ENCODE assay signal across 18 cellular contexts in the genomic region with DNA sequence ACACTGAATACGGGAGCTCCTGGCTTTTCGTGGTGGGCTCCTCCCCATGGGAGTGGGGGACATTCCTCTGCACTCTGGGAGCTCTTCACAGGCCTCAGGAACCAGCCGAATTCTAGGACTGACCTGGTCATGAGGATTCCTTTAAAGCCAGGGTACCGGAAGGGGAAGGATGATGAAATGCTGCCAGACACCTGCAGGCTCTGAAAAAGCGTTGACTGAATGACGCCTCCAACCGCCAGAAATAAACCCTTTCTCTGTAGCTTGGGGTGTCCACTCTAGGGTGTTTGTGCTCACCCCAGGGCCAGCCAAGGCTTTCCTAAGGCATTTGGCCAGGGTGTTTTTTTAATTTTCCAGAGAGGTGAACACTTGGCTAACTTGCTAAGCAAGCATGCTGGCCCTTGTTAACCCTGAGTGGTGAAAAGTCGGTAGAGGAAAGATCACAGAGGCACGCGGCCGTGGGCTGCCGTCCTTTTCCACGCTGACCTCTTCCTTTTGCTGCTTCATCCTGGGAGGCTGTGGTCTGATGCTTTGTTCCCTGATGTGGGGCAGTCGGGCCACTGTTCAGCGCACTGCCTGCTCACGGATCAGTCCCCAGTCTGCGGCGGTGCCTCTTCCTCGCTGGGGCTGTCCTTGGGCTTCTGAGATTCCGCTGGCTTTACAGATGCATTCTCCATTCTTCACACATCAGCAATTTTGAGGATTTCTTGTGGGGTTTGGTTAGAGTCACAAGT. TPM values are rescaled to one million over a fixed set of nuclear protein-coding genes. Genes with fewer than 3 reads are reported as not detected.
DNase-seq lines count a peak whose midpoint lies in the region; ATAC-seq and TF ChIP-seq lines count a peak whose summit lies in the region.
"Had no signal": no experiment of that assay in that cellular context is flagged by ENCODE, and none has a peak within 500 bp of the region (broad histone marks: within the 10 kb centered on the region; RNA-seq: fewer than 3 reads in every experiment).

No MANE protein-coding gene starts in this region.

- WGBS in esophagus, 2 donors, result 65 to 73% methylated on average over 20 of the region's 20 CpGs
- WGBS in thyroid gland, 2 donors, result 33 to 56% methylated on average over 20 of the region's 20 CpGs

- no peaks in the 10 kb centered on the region for H3K27me3 ChIP-seq in esophagus (ENCODE audit: control insufficient read depth in 1 of 2, insufficient read depth in 2 of 2, low read length in 2 of 2)
- no peaks in the 10 kb centered on the region for H3K27me3 ChIP-seq in thyroid gland
- H3K27me3 ChIP-seq: cardiac muscle cell, dorsolateral prefrontal cortex had no signal

- peak overlapping the region; percentile 6 for H3K4me3 Mint-ChIP-seq in neural crest cell
- no peak overlapping the region for H3K4me3 Mint-ChIP-seq in activated T-helper 1 cell treated with anti-CD3 and anti-CD28 coated beads, Interleukin-12 subunit alpha, Interleukin-12 subunit beta, Interleukin-2, Interleukin-4 antibody, amounts not matched to agents 30 ng/mL and 10 ng/mL and 1 ng/mL, durations not matched to agents 14 hours and 24 hours and 36 hours
- H3K4me3 Mint-ChIP-seq: B cell; immature natural killer cell; T-helper 2 cell treated with Interferon-gamma antibody and Interleukin-4, amounts not matched to agents 5 μg/mL and 100 μg/mL, for 36 hours had no signal

- no peak overlapping the region for H3K27ac Mint-ChIP-seq in neural crest cell (ENCODE audit: unreplicated experiment)
- H3K27ac Mint-ChIP-seq in activated T-helper 1 cell treated with anti-CD3 and anti-CD28 coated beads, Interleukin-12 subunit alpha, Interleukin-12 subunit beta, Interleukin-2, Interleukin-4 antibody, amounts not matched to agents 30 ng/mL and 10 ng/mL and 1 ng/mL, durations not matched to agents 14 hours and 24 hours and 36 hours, result no peak overlapping the region
- H3K27ac Mint-ChIP-seq: B cell; immature natural killer cell; T-helper 2 cell treated with Interferon-gamma antibody and Interleukin-4, amounts not matched to agents 5 μg/mL and 100 μg/mL, for 36 hours had no signal

- peaks cover 6 to 26% of the 10 kb centered on the region in 2 donors for H3K4me1 ChIP-seq in esophagus (ENCODE audit: control insufficient read depth in 2 of 2, insufficient read depth in 2 of 2, low read length in 1 of 2)
- H3K4me1 ChIP-seq in thyroid gland, result peaks cover 84 to 94% of the 10 kb centered on the region in 2 donors

- peak overlapping the region; percentile 79 to 86 for H3K27ac ChIP-seq in esophagus (ENCODE audit: low read depth in 2 of 2, low read length in 1 of 2)
- H3K27ac ChIP-seq in thyroid gland, result peak overlapping the region; percentile 89 to 95 (median 92)
- H3K27ac ChIP-seq: cardiac muscle cell had no signal

- no peaks in the 10 kb centered on the region for H3K9me3 Mint-ChIP-seq in neural crest cell
- H3K9me3 Mint-ChIP-seq in activated T-helper 1 cell treated with anti-CD3 and anti-CD28 coated beads, Interleukin-12 subunit alpha, Interleukin-12 subunit beta, Interleukin-2, Interleukin-4 antibody, amounts not matched to agents 30 ng/mL and 10 ng/mL and 1 ng/mL, durations not matched to agents 14 hours and 24 hours and 36 hours, result no peaks in the 10 kb centered on the region
- H3K9me3 Mint-ChIP-seq: immature natural killer cell; T-helper 2 cell treated with Interferon-gamma antibody and Interleukin-4, amounts not matched to agents 5 μg/mL and 100 μg/mL, for 36 hours had no signal

- DNase-seq in SW480 (ENCODE audit: low spot score), result peak; percentile 77
- no peak for DNase-seq in neural crest cell (ENCODE audit: low read depth, low spot score)
- DNase-seq in thyroid gland, result peak; percentile 62 to 67
- DNase-seq in NCI-H1105 treated with DMSO at 0.1 percent for 48 hours (lab: John Stamatoyannopoulos, UW), result no peak
- no peak for DNase-seq in activated T-helper 1 cell treated with anti-CD3 and anti-CD28 coated beads, Interleukin-12 subunit alpha, Interleukin-12 subunit beta, Interleukin-2, Interleukin-4 antibody, amounts not matched to agents 30 ng/mL and 10 ng/mL and 1 ng/mL, durations not matched to agents 14 hours and 24 hours and 36 hours (ENCODE audit: low spot score)
- DNase-seq: activated CD4-positive, CD25-positive, alpha-beta regulatory T cell; dorsolateral prefrontal cortex; erythroblast; immature natural killer cell; NCI-H2081; NCI-H524; stimulated activated CD4-positive, alpha-beta T cell treated with anti-CD3 and anti-CD28 coated beads, Interleukin-2, amount 100 ng/mL, for 48 hours had no signal

- intact Hi-C loops in thyroid gland (cut with DNase I), result no loop called here
- intact Hi-C loops in activated T-helper 1 cell treated with anti-CD3 and anti-CD28 coated beads, Interleukin-12 subunit alpha, Interleukin-12 subunit beta, Interleukin-2, Interleukin-4 antibody, amounts not matched to agents 30 ng/mL and 10 ng/mL and 1 ng/mL, durations not matched to agents 14 hours and 24 hours and 36 hours (cut with micrococcal nuclease), result no loop called here

- H3K36me3 ChIP-seq in esophagus (ENCODE audit: control insufficient read depth in 2 of 2, insufficient read depth in 2 of 2, low read length in 1 of 2) (peaks cover 4 to 18% of the 10 kb centered on the region in 2 donors), thyroid gland (no peaks in the 10 kb centered on the region)
- H3K36me3 ChIP-seq: cardiac muscle cell had no signal

- H3K4me3 ChIP-seq in esophagus (ENCODE audit: low read depth in 1 of 2, low read length in 2 of 2), result no peak overlapping the region
- H3K4me3 ChIP-seq in thyroid gland (replicated peaks in 1 of 3), result no peak overlapping the region
- H3K4me3 ChIP-seq: cardiac muscle cell, dorsolateral prefrontal cortex had no signal

- no peaks in the 10 kb centered on the region for H3K27me3 Mint-ChIP-seq in neural crest cell (ENCODE audit: low read depth)
- no peaks in the 10 kb centered on the region for H3K27me3 Mint-ChIP-seq in activated T-helper 1 cell treated with anti-CD3 and anti-CD28 coated beads, Interleukin-12 subunit alpha, Interleukin-12 subunit beta, Interleukin-2, Interleukin-4 antibody, amounts not matched to agents 30 ng/mL and 10 ng/mL and 1 ng/mL, durations not matched to agents 14 hours and 24 hours and 36 hours (ENCODE audit: insufficient read depth)
- H3K27me3 Mint-ChIP-seq: B cell had no signal

- H3K9me3 ChIP-seq in esophagus (ENCODE audit: control insufficient read depth in 2 of 2, insufficient read depth in 1 of 2, low read depth in 1 of 2, low read length in 1 of 2) (no peaks in the 10 kb centered on the region), thyroid gland (no peaks in the 10 kb centered on the region)

- TF ChIP-seq POLR2A in thyroid gland (IDR thresholded peaks at IDR 0.05), result peak in 1 of 2 donors; percentile 24

- TF ChIP-seq CTCF in neural crest cell (conservative IDR thresholded peaks at IDR 0.05) (no peak), thyroid gland (IDR thresholded peaks at IDR 0.05) (no peak)

- H3K36me3 Mint-ChIP-seq in neural crest cell (ENCODE audit: low read depth), result peaks cover 7% of the 10 kb centered on the region
- H3K36me3 Mint-ChIP-seq in activated T-helper 1 cell treated with anti-CD3 and anti-CD28 coated beads, Interleukin-12 subunit alpha, Interleukin-12 subunit beta, Interleukin-2, Interleukin-4 antibody, amounts not matched to agents 30 ng/mL and 10 ng/mL and 1 ng/mL, durations not matched to agents 14 hours and 24 hours and 36 hours (ENCODE audit: low read depth), result peaks cover 2% of the 10 kb centered on the region
- H3K36me3 Mint-ChIP-seq: immature natural killer cell had no signal

- no peak for ATAC-seq in HG02870 (IDR thresholded peaks at IDR 0.05; ENCODE audit: unreplicated experiment)
- ATAC-seq: HCT116 had no signal

- peaks cover 26% of the 10 kb centered on the region for H3K4me1 Mint-ChIP-seq in neural crest cell
- H3K4me1 Mint-ChIP-seq in activated T-helper 1 cell treated with anti-CD3 and anti-CD28 coated beads, Interleukin-12 subunit alpha, Interleukin-12 subunit beta, Interleukin-2, Interleukin-4 antibody, amounts not matched to agents 30 ng/mL and 10 ng/mL and 1 ng/mL, durations not matched to agents 14 hours and 24 hours and 36 hours (ENCODE audit: low read depth), result no peaks in the 10 kb centered on the region
- H3K4me1 Mint-ChIP-seq: B cell, immature natural killer cell had no signal

RNA-seq across cellular contexts. Expression of a gene that starts 32.0 kb away (rescaled TPM):
- polyA plus RNA-seq in esophagus, result 100 to 1,000 TPM in 1 of 2 donors, 10 to 100 TPM in 1; 79.1 to 142 TPM
- total RNA-seq in neural crest cell, result 48.0 and 51.3 TPM in 2 replicates
- 10 to 100 TPM; 42.5 to 75.8 (median 54.3) TPM for total RNA-seq in thyroid gland
- total RNA-seq in activated T-helper 1 cell treated with anti-CD3 and anti-CD28 coated beads, Interleukin-12 subunit alpha, Interleukin-12 subunit beta, Interleukin-2, Interleukin-4 antibody, amounts not matched to agents 30 ng/mL and 10 ng/mL and 1 ng/mL, durations not matched to agents 14 hours and 24 hours and 36 hours, result 14.4 and 19.3 TPM in 2 replicates

Comparison
In these comparisons a context has a peak if more than half of its experiments do, and no peak if none do; other contexts are left out.
1. DNase-seq: peak in SW480 (single experiment) and thyroid gland (2 of 2); none in neural crest cell (single experiment), NCI-H1105 treated with DMSO at 0.1 percent for 48 hours (single experiment) and activated T-helper 1 cell treated with anti-CD3 and anti-CD28 coated beads, Interleukin-12 subunit alpha, Interleukin-12 subunit beta, Interleukin-2, Interleukin-4 antibody, amounts not matched to agents 30 ng/mL and 10 ng/mL and 1 ng/mL, durations not matched to agents 14 hours and 24 hours and 36 hours (single experiment).